10 cellular contexts compared by ENCODE assay signal in the genomic region with DNA sequence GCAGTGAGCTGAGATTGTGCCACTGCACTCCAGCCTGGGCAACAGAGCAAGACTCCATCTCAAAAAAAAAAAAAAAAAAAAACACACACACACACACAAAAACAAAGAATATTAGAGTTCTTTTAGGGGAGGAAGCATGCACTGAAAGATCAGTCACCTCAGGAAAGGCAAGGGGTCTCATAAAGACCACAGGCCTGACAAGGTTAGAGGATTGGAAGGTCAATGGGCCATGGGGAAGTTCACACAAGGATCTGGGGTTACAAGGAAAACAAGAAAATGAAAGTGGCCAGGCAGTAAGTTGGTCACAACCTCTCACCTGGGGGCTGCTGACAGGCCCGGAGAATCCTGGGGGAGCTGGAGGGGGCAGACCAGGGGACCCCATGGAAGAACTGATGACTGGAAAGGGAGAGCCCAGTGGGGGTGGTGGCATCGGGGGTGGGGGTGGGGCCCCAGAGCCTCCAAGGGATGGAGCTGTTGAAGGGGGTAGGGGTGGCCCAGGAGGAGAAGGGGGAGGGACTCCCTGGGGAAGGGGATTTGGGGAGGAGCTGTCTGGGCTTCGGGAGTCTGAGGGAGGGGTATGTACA. TPM values are rescaled to one million over a fixed set of nuclear protein-coding genes. Genes with fewer than 3 reads are reported as not detected.
A peak's percentile ranks its signal among the peaks of the same experiment; 100 is the strongest.
DNase-seq lines count a peak whose midpoint lies in the region; ATAC-seq and TF ChIP-seq lines count a peak whose summit lies in the region.
"Had no signal": no experiment of that assay in that cellular context is flagged by ENCODE, and none has a peak within 500 bp of the region (broad histone marks: within the 10 kb centered on the region; RNA-seq: fewer than 3 reads in every experiment).

No MANE protein-coding gene starts in this region.

- peak overlapping the region; percentile 96 to 99 for H3K4me3 Mint-ChIP-seq in H9

- no peaks in the 10 kb centered on the region for H3K9me3 ChIP-seq in H9 (ENCODE audit: control insufficient read depth, low read depth, low read length)
- no peaks in the 10 kb centered on the region for H3K9me3 ChIP-seq in skeletal muscle satellite cell (replicated peaks; ENCODE audit: low read length)

- DNase-seq in H9: no peak
- no peak for DNase-seq in fibroblast of the aortic adventitia (ENCODE audit: low read depth)
- no peak for DNase-seq in NCI-H1092 (lab: John Stamatoyannopoulos, UW)
- DNase-seq in GOT3 (lab: John Stamatoyannopoulos, UW): no peak
- no peak for DNase-seq in posterior vena cava (ENCODE audit: low spot score)
- DNase-seq: NCI-H69; stimulated activated CD4-positive, alpha-beta T cell treated with anti-CD3 and anti-CD28 coated beads, Interleukin-4, amount 100 ng/mL, for 4 hours had no signal

- H2AK5ac ChIP-seq in H9 (ENCODE audit: insufficient read length, low read length): no peak overlapping the region

- peaks cover 4% of the 10 kb centered on the region; the same call in 1 of the 2 replicates for H3K79me2 ChIP-seq in H9 (ENCODE audit: insufficient read depth, low read length)

- TF ChIP-seq CTCF in H9 (conservative IDR thresholded peaks at IDR 0.05) (no peak), VCaP (conservative IDR thresholded peaks at IDR 0.05) (no peak), fibroblast of the aortic adventitia (IDR thresholded peaks at IDR 0.05; ENCODE audit: insufficient read depth, low read length) (no peak)

- H2BK5ac ChIP-seq in H9 (ENCODE audit: insufficient read length, low read length): no peak overlapping the region

- H3K36me3 ChIP-seq in skeletal muscle satellite cell (ENCODE audit: insufficient read depth, low read length): peaks cover 60% of the 10 kb centered on the region

- H3K23me2 ChIP-seq in H9 (ENCODE audit: insufficient read length, low read depth, low read length, poor library complexity, severe bottlenecking): peaks cover 8% of the 10 kb centered on the region

- no peaks in the 10 kb centered on the region for H4K20me1 ChIP-seq in H9 (ENCODE audit: control insufficient read depth, insufficient read depth, insufficient read length)

- no peak overlapping the region for H4K91ac ChIP-seq in H9 (ENCODE audit: insufficient read length, low read depth, low read length)

- H2BK15ac ChIP-seq in H9 (ENCODE audit: low read depth, low read length): no peak overlapping the region

- no peaks in the 10 kb centered on the region for H3K27me3 Mint-ChIP-seq in H9 (ENCODE audit: low read depth)

- no peak overlapping the region for H3K56ac ChIP-seq in H9 (ENCODE audit: insufficient read length, low read depth, low read length)

- H3K36me3 Mint-ChIP-seq in H9 (ENCODE audit: insufficient read depth in 1 of 3, low read depth in 3 of 3): peaks cover 39 to 60% (median 50%) of the 10 kb centered on the region in 3 experiments

- no peak overlapping the region for H3K27ac ChIP-seq in H9 (ENCODE audit: insufficient read length, low read depth, low read length)
- H3K27ac ChIP-seq in VCaP: peak overlapping the region; percentile 99

- H3K27me3 ChIP-seq in H9 (ENCODE audit: insufficient read depth, low read length) (no peaks in the 10 kb centered on the region), skeletal muscle satellite cell (ENCODE audit: control insufficient read depth, insufficient read depth, low read length) (no peaks in the 10 kb centered on the region)

- no peak overlapping the region for H2BK120ac ChIP-seq in H9 (ENCODE audit: low read depth, low read length, poor library complexity, severe bottlenecking)

- H3K4me1 ChIP-seq in H9 (ENCODE audit: insufficient read depth, low read length) (peaks cover 9% of the 10 kb centered on the region; the same call in 1 of the 2 replicates), skeletal muscle satellite cell (ENCODE audit: control insufficient read depth, insufficient read depth, low read length) (peaks cover 25% of the 10 kb centered on the region)

- H3K9ac ChIP-seq in H9 (ENCODE audit: extremely low read depth, insufficient read length, low read length) (no peak overlapping the region), skeletal muscle satellite cell (ENCODE audit: low read depth, low read length) (peak overlapping the region; percentile 98)

- no peaks in the 10 kb centered on the region; a peak in 1 of 5 replicates for H3K9me3 Mint-ChIP-seq in H9

- H3T11ph ChIP-seq in H9 (ENCODE audit: low read length): no peak overlapping the region

- H3K18ac ChIP-seq in H9 (ENCODE audit: insufficient read length, low read depth, low read length): no peak overlapping the region

- no peak overlapping the region for H3K14ac ChIP-seq in H9 (ENCODE audit: insufficient read depth, low read length)

- H3K23ac ChIP-seq in H9 (ENCODE audit: insufficient read length, low read depth, low read length): no peak overlapping the region

- ATAC-seq in GM21576 (IDR thresholded peaks at IDR 0.05; ENCODE audit: unreplicated experiment): no peak

- H2BK12ac ChIP-seq in H9 (ENCODE audit: insufficient read length, low read depth, low read length): no peak overlapping the region

- no peak overlapping the region for H4K5ac ChIP-seq in H9 (ENCODE audit: insufficient read length, low read depth, low read length)

- no peak overlapping the region for H2BK20ac ChIP-seq in H9 (ENCODE audit: low read depth, low read length, poor library complexity, severe bottlenecking)

- H2AFZ ChIP-seq in H9 (ENCODE audit: low read length): no peak overlapping the region

- no peaks in the 10 kb centered on the region for H3K79me1 ChIP-seq in H9 (ENCODE audit: insufficient read depth, low read depth, low read length, poor library complexity, severe bottlenecking)

- H3K4ac ChIP-seq in H9 (ENCODE audit: low read depth, low read length): no peak overlapping the region

- H4K8ac ChIP-seq in H9 (replicated peaks; ENCODE audit: insufficient read length, low read depth, low read length): no peak overlapping the region

- no CpG with 5 or more reads among the region's 3 CpGs for WGBS in H9 (ENCODE audit: extremely low coverage, insufficient read length, low lambda C conversion rate)

- peak overlapping the region; percentile 97 for H3K4me3 ChIP-seq in fibroblast of the aortic adventitia (ENCODE audit: low read depth, low read length)
- peak overlapping the region; percentile 93 for H3K4me3 ChIP-seq in skeletal muscle satellite cell (ENCODE audit: low read length)

- peak overlapping the region in 2 of 3 experiments; percentile 36 to 89; a peak in 2 of 7 replicates for H3K27ac Mint-ChIP-seq in H9

- H3K4me2 ChIP-seq in H9 (ENCODE audit: insufficient read depth, insufficient read length, low read length) (peak overlapping the region; percentile 86), skeletal muscle satellite cell (ENCODE audit: low read length) (peak overlapping the region; percentile 97)

- intact Hi-C loops in posterior vena cava (cut with DNase I): no loop called here

- H3K4me1 Mint-ChIP-seq in H9: peaks cover 30 to 41% of the 10 kb centered on the region in 2 experiments

RNA-seq across cellular contexts. Expression of a gene that starts 1.5 kb away (rescaled TPM):
- total RNA-seq in H9 (2021): 14.8 and 16.8 TPM in 2 replicates
- total RNA-seq in fibroblast of the aortic adventitia (ENCODE audit: low replicate concordance): 11.1 and 22.6 TPM in 2 replicates
- total RNA-seq in skeletal muscle satellite cell (2012; rRNA removed): 12.4 and 13.1 TPM in 2 replicates
- total RNA-seq in posterior vena cava: 10 to 100 TPM; 31.3 to 31.7 TPM

RNA-seq across cellular contexts. Expression of a gene that starts 1.7 kb away (rescaled TPM):
- total RNA-seq in H9 (2021): 105 and 107 TPM in 2 replicates
- total RNA-seq in fibroblast of the aortic adventitia (ENCODE audit: low replicate concordance): 71.3 and 121 TPM in 2 replicates
- 70.3 and 84.7 TPM in 2 replicates for total RNA-seq in skeletal muscle satellite cell (2012; rRNA removed)
- total RNA-seq in posterior vena cava: 10 to 100 TPM; 79.4 to 86.2 TPM

RNA-seq across cellular contexts. Expression of a gene that starts 5.5 kb away (rescaled TPM):
- 5.5 and 7.1 TPM in 2 replicates for total RNA-seq in H9 (2021)
- total RNA-seq in fibroblast of the aortic adventitia (ENCODE audit: low replicate concordance): 2.6 and 4.2 TPM in 2 replicates
- total RNA-seq in skeletal muscle satellite cell (2012; rRNA removed): 3.3 and 3.5 TPM in 2 replicates
- total RNA-seq in posterior vena cava: 1 to 10 TPM; 2.8 to 4.0 TPM

RNA-seq across cellular contexts. Expression of a gene that starts 6.7 kb away (rescaled TPM):
- total RNA-seq in H9 (2021) (2.0 and 2.3 TPM in 2 replicates), fibroblast of the aortic adventitia (ENCODE audit: low replicate concordance) (0.09 and 0.74 TPM in 2 replicates), posterior vena cava (1 to 10 TPM in 1 of 2 donors, under 1 TPM in 1; 0.43 to 1.0 TPM)
- under 0.01 and 0.22 TPM in 2 replicates for total RNA-seq in skeletal muscle satellite cell (2012; rRNA removed)

RNA-seq across cellular contexts. Expression of a gene that starts 9.4 kb away (rescaled TPM):
- total RNA-seq in H9 (2021) (29.8 and 31.0 TPM in 2 replicates), fibroblast of the aortic adventitia (ENCODE audit: low replicate concordance) (28.9 and 46.9 TPM in 2 replicates), posterior vena cava (10 to 100 TPM; 29.8 to 32.2 TPM)
- total RNA-seq in skeletal muscle satellite cell (2012; rRNA removed): 19.4 and 20.0 TPM in 2 replicates
